Comparison of ENCODE assay signal across 1 cellular context in genomic region chr11:9315078-9315688, GRCh38.
TF ChIP-seq lines count a peak whose summit lies in the region.

No MANE protein-coding gene starts in this region.

TF ChIP-seq in K562, 482 proteins besides CTCF, POLR2A, EP300 and RAD21 (continued from another document and continues in another):
- no peak for TF ChIP-seq HMGXB4 (CRISPR knock-in tag; IDR thresholded peaks at IDR 0.05)
- TF ChIP-seq RREB1 (CRISPR knock-in tag; IDR thresholded peaks at IDR 0.05), result 0 out of 2 replicates have a peak, but pooled peaks have one; percentile 63
- peak in 1 of 3 experiments; percentile 13 for TF ChIP-seq YY1 (IDR thresholded peaks at IDR 0.05; ENCODE audit: borderline replicate concordance in 1 of 3, control insufficient read depth in 1 of 3, extremely low read depth in 1 of 3, insufficient read depth in 3 of 3, insufficient read length in 1 of 3, insufficient replicate concordance in 2 of 3, low read depth in 1 of 3, low read length in 2 of 3)
- no peak for TF ChIP-seq SRSF1 (IDR thresholded peaks at IDR 0.05; ENCODE audit: low read depth, low read length)
- no peak for TF ChIP-seq POLR2G (IDR thresholded peaks at IDR 0.05; ENCODE audit: low read depth, low read length)
- 0 out of 2 replicates have a peak, but pooled peaks have one; percentile 22 for TF ChIP-seq ZNF239 (CRISPR knock-in tag; IDR thresholded peaks at IDR 0.05)
- 0 out of 4 replicates have a peak, but pooled peaks of 1 of the 2 experiments have one; percentile 2 for TF ChIP-seq ETV6 (IDR thresholded peaks at IDR 0.05; ENCODE audit: borderline replicate concordance in 1 of 2, low read depth in 2 of 2, low read length in 1 of 2)
- TF ChIP-seq ETV6 (CRISPR knock-in tag; IDR thresholded peaks at IDR 0.05; ENCODE audit: borderline replicate concordance), result no peak
- no peak for TF ChIP-seq RBBP5 (IDR thresholded peaks at IDR 0.05; ENCODE audit: borderline replicate concordance, insufficient read depth, low read length, poor library complexity, severe bottlenecking)
- no peak for TF ChIP-seq MEIS2 (IDR thresholded peaks at IDR 0.05; ENCODE audit: partially characterized antibody)
- TF ChIP-seq HNRNPK (IDR thresholded peaks at IDR 0.05; ENCODE audit: low read depth, low read length, poor library complexity, severe bottlenecking), result no peak
- 0 out of 2 replicates have a peak, but pooled peaks have one; percentile 2 for TF ChIP-seq JUND (IDR thresholded peaks at IDR 0.05; ENCODE audit: borderline replicate concordance, low read depth, low read length)
- no peak; the same call in 2 of the 3 replicates for TF ChIP-seq JUND (tag; IDR thresholded peaks at IDR 0.05; ENCODE audit: borderline replicate concordance, low read depth, low read length)
- TF ChIP-seq ZHX1 (conservative IDR thresholded peaks at IDR 0.05; ENCODE audit: low read length), result no peak
- peak; percentile 89 for TF ChIP-seq GABPA (tag; conservative IDR thresholded peaks at IDR 0.05; ENCODE audit: low read depth)
- TF ChIP-seq MLLT1 (IDR thresholded peaks at IDR 0.05), result peak; percentile 10 to 80; a peak in 3 of 4 replicates
- TF ChIP-seq NFRKB (IDR thresholded peaks at IDR 0.05; ENCODE audit: low read depth), result peak; percentile 97
- no peak for TF ChIP-seq BACH1 (tag; IDR thresholded peaks at IDR 0.05)
- TF ChIP-seq ZNF586 (CRISPR knock-in tag; conservative IDR thresholded peaks at IDR 0.05), result no peak
- TF ChIP-seq SMARCE1 (IDR thresholded peaks at IDR 0.05), result peak; percentile 69; the same call in 1 of the 2 replicates
- peak; percentile 64; the same call in 1 of the 2 replicates for TF ChIP-seq ELF1 (tag; IDR thresholded peaks at IDR 0.05)
- TF ChIP-seq OTX1 (CRISPR knock-in tag; IDR thresholded peaks at IDR 0.05), result no peak
- no peak for TF ChIP-seq THAP7 (CRISPR knock-in tag; IDR thresholded peaks at IDR 0.05)
- TF ChIP-seq HMG20B (CRISPR knock-in tag; IDR thresholded peaks at IDR 0.05), result no peak
- TF ChIP-seq AFF1 (IDR thresholded peaks at IDR 0.05; ENCODE audit: low read depth in 1 of 2, partially characterized antibody in 2 of 2), result peak in 1 of 2 experiments; percentile 63
- TF ChIP-seq SMARCA5 (IDR thresholded peaks at IDR 0.05), result peak; percentile 72; the same call in 1 of the 2 replicates
- no peak for TF ChIP-seq ZNF280B (CRISPR knock-in tag; IDR thresholded peaks at IDR 0.05)
- TF ChIP-seq FOXM1 (IDR thresholded peaks at IDR 0.05; ENCODE audit: low read depth), result no peak; the same call in 1 of the 2 replicates
- TF ChIP-seq FOXM1 (CRISPR knock-in tag; IDR thresholded peaks at IDR 0.05; ENCODE audit: low read depth), result no peak
- TF ChIP-seq KDM1A (IDR thresholded peaks at IDR 0.05), result peak; percentile 19; a peak in 2 of 4 replicates
- no peak for TF ChIP-seq SMAD3 (CRISPR knock-in tag; conservative IDR thresholded peaks at IDR 0.05)
- TF ChIP-seq ZNF583 (CRISPR knock-in tag; IDR thresholded peaks at IDR 0.05), result peak; percentile 62; the same call in 1 of the 2 replicates
- peak; percentile 34; the same call in 1 of the 2 replicates for TF ChIP-seq L3MBTL2 (IDR thresholded peaks at IDR 0.05)
- no peak for TF ChIP-seq SREBF1 (IDR thresholded peaks at IDR 0.05; ENCODE audit: borderline replicate concordance, low read depth, low read length)
- 0 out of 2 replicates have a peak, but pooled peaks have one; percentile 74 for TF ChIP-seq TRIM25 (IDR thresholded peaks at IDR 0.05; ENCODE audit: borderline replicate concordance)
- TF ChIP-seq THRAP3 (IDR thresholded peaks at IDR 0.05; ENCODE audit: borderline replicate concordance), result peak; percentile 83; the same call in 1 of the 2 replicates
- 0 out of 2 replicates have a peak, but pooled peaks have one; percentile 23 for TF ChIP-seq NBN (IDR thresholded peaks at IDR 0.05; ENCODE audit: low read depth)
- no peak for TF ChIP-seq XRCC4 (IDR thresholded peaks at IDR 0.05; ENCODE audit: extremely low read depth, insufficient read depth, insufficient read length)
